ENCODE assay signal across 8 cellular contexts in the genomic region with DNA sequence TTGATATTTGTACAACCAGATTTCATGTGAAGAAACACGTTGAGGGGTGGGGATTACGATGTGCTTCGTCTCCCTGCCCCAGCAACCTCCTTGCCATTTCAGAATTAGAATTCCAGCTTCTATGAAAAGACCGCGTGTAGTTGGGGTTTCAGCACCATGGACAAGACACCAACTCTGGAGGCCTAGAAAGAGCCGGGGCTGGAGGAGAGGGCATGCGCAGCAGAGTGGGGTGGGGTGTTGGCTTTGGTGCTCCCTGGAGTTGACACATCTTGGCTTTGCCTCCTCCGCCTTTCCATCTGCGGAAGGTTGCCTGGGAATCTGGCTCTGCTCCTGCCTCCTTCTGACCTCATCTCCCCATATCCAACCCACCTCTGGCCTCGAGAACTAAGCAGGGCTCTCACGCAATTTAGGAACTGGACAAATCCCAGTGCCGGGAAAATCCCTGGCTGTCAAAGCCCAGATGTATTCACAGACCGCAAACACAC. TPM values are rescaled to one million over a fixed set of nuclear protein-coding genes. Genes with fewer than 3 reads are reported as not detected.
DNase-seq lines count a peak whose midpoint lies in the region; ATAC-seq, FAIRE-seq and TF ChIP-seq lines count a peak whose summit lies in the region.

No MANE protein-coding gene starts in this region.

- BruUV-seq in HepG2 (replicated peaks; lab: Mats Ljungman, UMichigan): no TSS peak

- no peak overlapping the region for H3K27ac Mint-ChIP-seq in glutamatergic neuron (ENCODE audit: unreplicated experiment)

- no peaks in the 10 kb centered on the region for H3K36me3 ChIP-seq in HepG2 (replicated peaks in 1 of 2; ENCODE audit: control insufficient read depth in 1 of 2, insufficient read depth in 2 of 2, low read length in 2 of 2)

- in situ Hi-C loops in Caki2 (cut with HindIII; ENCODE audit: low pct_unique_long_range_greater_than_20kb, low sequenced_read_pairs) (no loop called here), HepG2 (cut with HindIII; ENCODE audit: extremely low pct_ligation_motif_present, low pct_unique_long_range_greater_than_20kb) (no loop called here)

- H3K4me2 ChIP-seq in HepG2 (ENCODE audit: low read depth, low read length): no peak overlapping the region

- intact Hi-C loops in HepG2 (cut with micrococcal nuclease; ENCODE audit: unreplicated experiment): no loop called here

- POLR2A ChIA-PET in HepG2 (lab: Yijun Ruan, JAX): no interaction called here

- TF ChIP-seq EP300 in HepG2 (IDR thresholded peaks at IDR 0.05; ENCODE audit: low read depth in 2 of 2, low read length in 2 of 2) (no peak), HepG2 (CRISPR knock-in tag; IDR thresholded peaks at IDR 0.05; ENCODE audit: borderline replicate concordance) (no peak)

- H3K27me3 Mint-ChIP-seq in glutamatergic neuron (ENCODE audit: unreplicated experiment): peaks cover 2% of the 10 kb centered on the region

- no peak for TF ChIP-seq CTCF in cardiac fibroblast (IDR thresholded peaks at IDR 0.05; ENCODE audit: low read depth, low read length)
- TF ChIP-seq CTCF in HepG2 (CRISPR knock-in tag; IDR thresholded peaks at IDR 0.05): no peak
- TF ChIP-seq CTCF in glutamatergic neuron (IDR thresholded peaks at IDR 0.05; ENCODE audit: partially characterized antibody, unreplicated experiment): no peak

- H3K4me1 Mint-ChIP-seq in glutamatergic neuron (ENCODE audit: low read depth, unreplicated experiment): no peaks in the 10 kb centered on the region

- H2AFZ ChIP-seq in HepG2 (ENCODE audit: low read length): no peak overlapping the region

- FAIRE-seq in HepG2 (lab: Jason Lieb, UNC): no peak
- no peak for FAIRE-seq in GM12892 (lab: Jason Lieb, UNC)

- 10% methylated on average over 8 of the region's 13 CpGs for WGBS in HepG2 (ENCODE audit: low lambda C conversion rate)

- peaks cover 0 to under 1% of the 10 kb centered on the region in 2 experiments; a peak in 1 of 5 replicates for H3K27me3 ChIP-seq in HepG2 (ENCODE audit: control insufficient read depth in 1 of 2, insufficient read depth in 2 of 2, low read length in 2 of 2)

- CTCF ChIA-PET in HepG2 (lab: Yijun Ruan, JAX; ENCODE audit: low intra/inter-chr PET ratio, low total read pairs): no interaction called here

- H3K36me3 Mint-ChIP-seq in glutamatergic neuron (ENCODE audit: unreplicated experiment): no peaks in the 10 kb centered on the region

- H4K20me1 ChIP-seq in HepG2 (ENCODE audit: insufficient read depth, low read length): peaks cover 4% of the 10 kb centered on the region; the same call in 1 of the 2 replicates

- no peaks in the 10 kb centered on the region for H3K79me2 ChIP-seq in HepG2 (ENCODE audit: insufficient read depth, low read length)

- H3K27ac ChIP-seq in HepG2 (ENCODE audit: extremely low read length, insufficient read depth, low read length): no peak overlapping the region

- peaks cover 2% of the 10 kb centered on the region for H3K9me3 Mint-ChIP-seq in glutamatergic neuron (ENCODE audit: unreplicated experiment)

- H3K4me1 ChIP-seq in HepG2 (ENCODE audit: insufficient read depth, low read length): no peaks in the 10 kb centered on the region

- no peak for TF ChIP-seq POLR2A in HepG2 (IDR thresholded peaks at IDR 0.05; ENCODE audit: insufficient read depth in 1 of 2, low read depth in 2 of 2, low read length in 2 of 2)
- no peak for TF ChIP-seq POLR2A in GM12892 (IDR thresholded peaks at IDR 0.05; ENCODE audit: low read depth, low read length)

- H3K4me3 ChIP-seq in cardiac fibroblast (replicated peaks in 1 of 2; ENCODE audit: low read depth in 2 of 2, low read length in 2 of 2) (no peak overlapping the region), HepG2 (replicated peaks in 1 of 3; ENCODE audit: insufficient read depth in 1 of 3, low read depth in 2 of 3, low read length in 3 of 3) (no peak overlapping the region)

- no peak overlapping the region for H3K9ac ChIP-seq in HepG2 (ENCODE audit: insufficient read depth, low read depth, low read length)

- ATAC-seq in HepG2: peak; percentile 66
- ATAC-seq in HG03520 (IDR thresholded peaks at IDR 0.05; ENCODE audit: unreplicated experiment): no peak
- no peak for ATAC-seq in HG02610 (IDR thresholded peaks at IDR 0.05; ENCODE audit: unreplicated experiment)

- H3K9me3 ChIP-seq in HepG2 (ENCODE audit: low read length): no peaks in the 10 kb centered on the region

- H3K4me3 Mint-ChIP-seq in glutamatergic neuron (ENCODE audit: unreplicated experiment): no peak overlapping the region

- DNase-seq in Caki2 (ENCODE audit: low read depth) (peak; percentile 57), LHCN-M2 (ENCODE audit: low read depth) (peak; percentile 68), cardiac fibroblast (ENCODE audit: low read depth in 2 of 2) (peak; percentile 77 to 78), HepG2 (ENCODE audit: low spot score) (peak; percentile 38), glutamatergic neuron (no peak), GM12892 (ENCODE audit: insufficient read length) (no peak)

- TF ChIP-seq RAD21 in HepG2 (CRISPR knock-in tag; IDR thresholded peaks at IDR 0.05): no peak

TF ChIP-seq in HepG2, 621 proteins besides CTCF, POLR2A, EP300 and RAD21 (continues in another document):
- peak; percentile 45; the same call in 1 of the 2 replicates for TF ChIP-seq TSC22D2 (CRISPR knock-in tag; IDR thresholded peaks at IDR 0.05; ENCODE audit: borderline replicate concordance)
- peak; percentile 14; the same call in 1 of the 2 replicates for TF ChIP-seq RARA (CRISPR knock-in tag; IDR thresholded peaks at IDR 0.05)
- 0 out of 2 replicates have a peak, but pooled peaks have one; percentile 57 for TF ChIP-seq ZNF644 (CRISPR knock-in tag; IDR thresholded peaks at IDR 0.05; ENCODE audit: low read depth)
- peak; percentile 56; the same call in 1 of the 2 replicates for TF ChIP-seq KLF6 (CRISPR knock-in tag; IDR thresholded peaks at IDR 0.05)
- TF ChIP-seq TARDBP (CRISPR knock-in tag; IDR thresholded peaks at IDR 0.05): no peak
- TF ChIP-seq ZNF160 (CRISPR knock-in tag; IDR thresholded peaks at IDR 0.05): 0 out of 2 replicates have a peak, but pooled peaks have one; percentile 44

RNA-seq across cellular contexts. Expression of gene HTR6, which starts 11.8 kb away (rescaled TPM):
- not detected in 2 replicates for total RNA-seq in Caki2 (2014; rRNA removed; shearing (Covaris generic); ENCODE audit: low replicate concordance)
- total RNA-seq in LHCN-M2 (2014; rRNA removed) (not detected in 2 replicates), HepG2 (2016; rRNA removed; fragmentation: Illumina TruSeq; extraction: Trizol) (0.04 TPM in 1 of 2 replicates, not detected in the other), glutamatergic neuron (ENCODE audit: unreplicated experiment) (not detected)
- not detected for polyA plus RNA-seq in LHCN-M2 (2012)
- not detected in 2 replicates for total RNA-seq in HepG2 (2016; cell fraction: cytosol; rRNA removed; fragmentation: Illumina TruSeq; extraction: Trizol; ENCODE audit: low read depth)
- total RNA-seq in HepG2 (2016; cell fraction: insoluble cytoplasmic fraction; rRNA removed; fragmentation: Illumina TruSeq; extraction: Trizol): not detected in 2 replicates
- total RNA-seq in HepG2 (2016; cell fraction: membrane; rRNA removed; fragmentation: Illumina TruSeq; extraction: Trizol): not detected in 2 replicates
- total RNA-seq in HepG2 (2016; cell fraction: nucleus; rRNA removed; fragmentation: Illumina TruSeq; extraction: Trizol): not detected in 2 replicates
- polyA plus RNA-seq in HepG2 (2011; rRNA removed): 0.05 TPM in 1 of 2 replicates, not detected in the other
- not detected in 2 replicates for polyA plus RNA-seq in HepG2 (2011; cell fraction: cytosol; rRNA removed)
- not detected in 2 replicates for polyA plus RNA-seq in HepG2 (2011; cell fraction: nucleus; rRNA removed)
- not detected in 2 replicates for polyA plus RNA-seq in HepG2 (2012)
- not detected in 2 replicates for polyA plus RNA-seq in HepG2 (2016; cell fraction: cytosol; fragmentation: Illumina TruSeq; extraction: Trizol; ENCODE audit: low read depth)
- polyA plus RNA-seq in HepG2 (2016; cell fraction: insoluble cytoplasmic fraction; fragmentation: Illumina TruSeq; extraction: Trizol; ENCODE audit: low read depth): not detected in 2 replicates
- polyA plus RNA-seq in HepG2 (2016; cell fraction: membrane; fragmentation: Illumina TruSeq; extraction: Trizol; ENCODE audit: low read depth): not detected in 2 replicates
- polyA plus RNA-seq in HepG2 (2016; cell fraction: nucleus; fragmentation: Illumina TruSeq; extraction: Trizol; ENCODE audit: insufficient read depth, low read depth): not detected in 2 replicates
- polyA minus RNA-seq in HepG2 (2011; rRNA and poly(A)+ RNA removed; ENCODE audit: low replicate concordance): not detected in 2 replicates
- not detected in 2 replicates for polyA minus RNA-seq in HepG2 (2011; cell fraction: cytosol; rRNA and poly(A)+ RNA removed)
- polyA minus RNA-seq in HepG2 (2011; cell fraction: nucleus; rRNA and poly(A)+ RNA removed): not detected in 2 replicates
- not detected for polyA plus RNA-seq in GM12892 (2012; ENCODE audit: missing spikeins)

RNA-seq across cellular contexts. Expression of gene NBL1, which starts 32.4 kb away (rescaled TPM):
- total RNA-seq in Caki2 (2014; rRNA removed; shearing (Covaris generic); ENCODE audit: low replicate concordance): 135 and 160 TPM in 2 replicates
- 7.4 and 9.0 TPM in 2 replicates for total RNA-seq in LHCN-M2 (2014; rRNA removed)
- polyA plus RNA-seq in LHCN-M2 (2012): 24.1 TPM
- total RNA-seq in HepG2 (2016; rRNA removed; fragmentation: Illumina TruSeq; extraction: Trizol): 1.9 and 2.7 TPM in 2 replicates
- total RNA-seq in HepG2 (2016; cell fraction: cytosol; rRNA removed; fragmentation: Illumina TruSeq; extraction: Trizol; ENCODE audit: low read depth): 2.8 and 4.1 TPM in 2 replicates
- total RNA-seq in HepG2 (2016; cell fraction: insoluble cytoplasmic fraction; rRNA removed; fragmentation: Illumina TruSeq; extraction: Trizol): 2.8 and 3.1 TPM in 2 replicates
- total RNA-seq in HepG2 (2016; cell fraction: membrane; rRNA removed; fragmentation: Illumina TruSeq; extraction: Trizol): 5.9 and 6.3 TPM in 2 replicates
- 2.3 and 3.4 TPM in 2 replicates for total RNA-seq in HepG2 (2016; cell fraction: nucleus; rRNA removed; fragmentation: Illumina TruSeq; extraction: Trizol)
- 13.8 and 17.5 TPM in 2 replicates for polyA plus RNA-seq in HepG2 (2011; rRNA removed)
- 6.0 and 10.2 TPM in 2 replicates for polyA plus RNA-seq in HepG2 (2011; cell fraction: cytosol; rRNA removed)
- polyA plus RNA-seq in HepG2 (2011; cell fraction: nucleus; rRNA removed): 7.1 and 10.2 TPM in 2 replicates
- polyA plus RNA-seq in HepG2 (2012): 3.2 TPM in 2 replicates
- 4.3 and 4.8 TPM in 2 replicates for polyA plus RNA-seq in HepG2 (2016; cell fraction: cytosol; fragmentation: Illumina TruSeq; extraction: Trizol; ENCODE audit: low read depth)
- 2.1 and 2.4 TPM in 2 replicates for polyA plus RNA-seq in HepG2 (2016; cell fraction: insoluble cytoplasmic fraction; fragmentation: Illumina TruSeq; extraction: Trizol; ENCODE audit: low read depth)
- 5.5 and 7.0 TPM in 2 replicates for polyA plus RNA-seq in HepG2 (2016; cell fraction: membrane; fragmentation: Illumina TruSeq; extraction: Trizol; ENCODE audit: low read depth)
- polyA plus RNA-seq in HepG2 (2016; cell fraction: nucleus; fragmentation: Illumina TruSeq; extraction: Trizol; ENCODE audit: insufficient read depth, low read depth): 3.7 and 4.3 TPM in 2 replicates
- polyA minus RNA-seq in HepG2 (2011; rRNA and poly(A)+ RNA removed; ENCODE audit: low replicate concordance): 26.9 and 216 TPM in 2 replicates
- 3.2 and 4.0 TPM in 2 replicates for polyA minus RNA-seq in HepG2 (2011; cell fraction: cytosol; rRNA and poly(A)+ RNA removed)
- polyA minus RNA-seq in HepG2 (2011; cell fraction: nucleus; rRNA and poly(A)+ RNA removed): 1.1 and 1.4 TPM in 2 replicates
- total RNA-seq in glutamatergic neuron (ENCODE audit: unreplicated experiment): 14.4 TPM
- 1.2 TPM for polyA plus RNA-seq in GM12892 (2012; ENCODE audit: missing spikeins)

Comparison
In these comparisons a context has a peak if more than half of its experiments do, and no peak if none do; other contexts are left out.
1. DNase-seq: peak in Caki2 (single experiment), LHCN-M2 (single experiment), cardiac fibroblast (2 of 2) and HepG2 (single experiment); none in glutamatergic neuron (single experiment) and GM12892 (single experiment).